1 cellular context compared by ENCODE assay signal in the genomic region with DNA sequence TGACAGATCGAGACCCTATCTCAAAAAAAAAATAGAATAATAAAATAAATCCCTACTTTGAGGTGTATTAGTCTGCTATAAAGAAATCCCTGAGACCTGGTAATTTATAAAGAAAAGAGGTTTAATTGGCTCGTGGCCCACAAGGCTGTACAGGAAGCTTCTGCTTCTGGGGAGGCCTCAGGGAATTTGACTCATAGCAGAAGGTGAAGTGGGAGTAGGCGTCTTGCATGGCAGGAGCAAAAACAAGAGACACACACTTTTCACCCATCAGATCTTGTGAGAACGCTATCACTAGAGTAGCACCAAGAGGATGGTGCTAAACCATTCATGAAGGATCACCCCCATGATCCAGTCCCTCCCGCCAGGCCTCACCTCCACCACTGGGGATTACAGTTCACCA.
TF ChIP-seq lines count a peak whose summit lies in the region.

No MANE protein-coding gene starts in this region.

TF ChIP-seq in IMR-90, 13 proteins besides CTCF, POLR2A, EP300 and RAD21 (continued from another document):
- TF ChIP-seq MAZ (IDR thresholded peaks at IDR 0.05; ENCODE audit: borderline replicate concordance, low read depth, low read length) (no peak), BHLHE40 (IDR thresholded peaks at IDR 0.05; ENCODE audit: low read depth, low read length) (no peak), CHD1 (IDR thresholded peaks at IDR 0.05; ENCODE audit: low read depth, low read length) (no peak)
